ENCODE assay signal across 8 cellular contexts in genomic region chr15:74620636-74621545, GRCh38. TPM values are rescaled to one million over a fixed set of nuclear protein-coding genes. Genes with fewer than 3 reads are reported as not detected.
A peak's percentile ranks its signal among the peaks of the same experiment; 100 is the strongest.
DNase-seq lines count a peak whose midpoint lies in the region; ATAC-seq and TF ChIP-seq lines count a peak whose summit lies in the region.

No MANE protein-coding gene starts in this region.

- no peaks in the 10 kb centered on the region for H3K9me3 Mint-ChIP-seq in Caco-2 (ENCODE audit: unreplicated experiment)
- no peaks in the 10 kb centered on the region; the same call in 2 of the 3 replicates for H3K9me3 Mint-ChIP-seq in GM23338
- H3K9me3 Mint-ChIP-seq in activated CD4-positive, alpha-beta T cell treated with anti-CD3 and anti-CD28 coated beads, Interleukin-2, amount 10 ng/mL, durations not matched to agents 7 days and 5 days: no peaks in the 10 kb centered on the region

- TF ChIP-seq CTCF in Caco-2 (IDR thresholded peaks at IDR 0.05; ENCODE audit: insufficient read depth in 1 of 2, low read depth in 1 of 2, low read length in 1 of 2, severe bottlenecking in 1 of 2, unreplicated experiment in 1 of 2) (peak; percentile 81 to 92), GM23338 (conservative IDR thresholded peaks at IDR 0.05; ENCODE audit: low read depth in 2 of 2) (peak; percentile 97 to 100), lung (IDR thresholded peaks at IDR 0.05; ENCODE audit: control extremely low read depth, extremely low read depth) (peak; percentile 83)

- CTCF ChIA-PET in Caco-2 (lab: Charles Lee): interaction anchor here (0.6 to 0.7 kb wide), 3 partner anchors 11 to 148 kb away, joined by 3 to 5 read pairs (median 4); partner anchors contain the start of gene CYP1A1
- CTCF ChIA-PET in activated CD4-positive, alpha-beta T cell treated with anti-CD3 and anti-CD28 coated beads, Interleukin-2, amount 10 ng/mL, durations not matched to agents 7 days and 5 days (lab: Charles Lee): interaction anchor here (0.5 to 15.1 kb wide), 21 partner anchors 9 to 283 kb away, joined by 3 to 144 read pairs (median 3); partner anchors contain the start of gene EDC3

- H3K36me3 ChIP-seq in Caco-2 (ENCODE audit: control insufficient read depth, insufficient read depth, low read length) (peaks cover 3% of the 10 kb centered on the region; the same call in 1 of the 2 replicates), GM23338 (ENCODE audit: insufficient read depth) (peaks cover 14% of the 10 kb centered on the region; the same call in 1 of the 2 replicates), lung (ENCODE audit: control insufficient read depth in 2 of 2, insufficient read depth in 2 of 2, low read length in 2 of 2) (peaks cover 27 to 69% of the 10 kb centered on the region in 2 donors)

- DNase-seq in Caco-2 (peak; percentile 65 to 69), GM23338 (ENCODE audit: low spot score) (peak; percentile 93), NCI-H510A treated with DMSO at 0.1 percent for 48 hours (lab: John Stamatoyannopoulos, UW) (peak; percentile 73), dedifferentiated amniotic fluid mesenchymal stem cell (ENCODE audit: extremely low spot score) (peak; percentile 75), lung (ENCODE audit: low spot score) (peak; percentile 65)
- peak; percentile 88 for DNase-seq in activated CD4-positive, alpha-beta T cell treated with anti-CD3 and anti-CD28 coated beads, Interleukin-2, amount 10 ng/mL, durations not matched to agents 7 days and 5 days
- peak; percentile 29 for DNase-seq in stimulated activated CD8-positive, alpha-beta memory T cell treated with anti-CD3 and anti-CD28 coated beads, Interleukin-15, amount 100 ng/mL, for 24 hours (ENCODE audit: low read depth)

- WGBS in lung, 2 donors: 61 to 64% methylated on average over 23 of the region's 23 CpGs

- H2AFZ ChIP-seq in GM23338: no peak overlapping the region

- H3F3A ChIP-seq in GM23338 (replicated peaks; ENCODE audit: low read depth): peaks cover 26% of the 10 kb centered on the region; the same call in 1 of the 2 replicates

- no peak overlapping the region for H3K4me2 ChIP-seq in GM23338

- H3K4me1 ChIP-seq in Caco-2: peaks cover 9% of the 10 kb centered on the region; the same call in 1 of the 2 replicates
- peaks cover 11% of the 10 kb centered on the region for H3K4me1 ChIP-seq in GM23338 (ENCODE audit: insufficient read depth)
- H3K4me1 ChIP-seq in lung (ENCODE audit: control insufficient read depth in 2 of 2, insufficient read depth in 2 of 2, low read length in 2 of 2): peaks cover 12 to 22% of the 10 kb centered on the region in 2 donors

- peaks cover 37% of the 10 kb centered on the region for H4K20me1 ChIP-seq in GM23338 (replicated peaks; ENCODE audit: insufficient read depth)

- H3K36me3 Mint-ChIP-seq in Caco-2 (ENCODE audit: insufficient read depth, unreplicated experiment) (peaks cover 78% of the 10 kb centered on the region), GM23338 (ENCODE audit: low read depth) (peaks cover 67% of the 10 kb centered on the region)
- peaks cover 63% of the 10 kb centered on the region for H3K36me3 Mint-ChIP-seq in activated CD4-positive, alpha-beta T cell treated with anti-CD3 and anti-CD28 coated beads, Interleukin-2, amount 10 ng/mL, durations not matched to agents 7 days and 5 days (ENCODE audit: low read depth)

- H3K79me2 ChIP-seq in GM23338 (replicated peaks; ENCODE audit: insufficient read depth): peaks cover 34% of the 10 kb centered on the region

- no TSS peak for BruUV-seq in Caco-2 (replicated peaks; lab: Mats Ljungman, UMichigan)

- H3K4me3 ChIP-seq in Caco-2 (ENCODE audit: low read depth, low read length) (no peak overlapping the region), GM23338 (no peak overlapping the region), lung (no peak overlapping the region)

- no peak overlapping the region for H3K4me3 Mint-ChIP-seq in Caco-2 (ENCODE audit: unreplicated experiment)
- no peak overlapping the region for H3K4me3 Mint-ChIP-seq in GM23338
- no peak overlapping the region for H3K4me3 Mint-ChIP-seq in activated CD4-positive, alpha-beta T cell treated with anti-CD3 and anti-CD28 coated beads, Interleukin-2, amount 10 ng/mL, durations not matched to agents 7 days and 5 days

- no peaks in the 10 kb centered on the region for H3K27me3 ChIP-seq in Caco-2 (replicated peaks; ENCODE audit: control insufficient read depth, insufficient read depth, low read length)
- H3K27me3 ChIP-seq in GM23338 (ENCODE audit: insufficient read depth): no peaks in the 10 kb centered on the region
- no peaks in the 10 kb centered on the region for H3K27me3 ChIP-seq in lung (ENCODE audit: control insufficient read depth, insufficient read depth)

- H3K4me1 Mint-ChIP-seq in Caco-2 (ENCODE audit: low read depth, unreplicated experiment) (no peaks in the 10 kb centered on the region), GM23338 (peaks cover 27% of the 10 kb centered on the region)
- H3K4me1 Mint-ChIP-seq in activated CD4-positive, alpha-beta T cell treated with anti-CD3 and anti-CD28 coated beads, Interleukin-2, amount 10 ng/mL, durations not matched to agents 7 days and 5 days: peaks cover 60% of the 10 kb centered on the region

- POLR2A ChIA-PET in Caco-2 (lab: Charles Lee): no interaction called here
- POLR2A ChIA-PET in activated CD4-positive, alpha-beta T cell treated with anti-CD3 and anti-CD28 coated beads, Interleukin-2, amount 10 ng/mL, durations not matched to agents 7 days and 5 days (lab: Charles Lee): no interaction called here

- no peaks in the 10 kb centered on the region for H3K9me2 ChIP-seq in GM23338 (ENCODE audit: insufficient read depth)

- H3K27me3 Mint-ChIP-seq in Caco-2 (ENCODE audit: insufficient read depth, unreplicated experiment) (no peaks in the 10 kb centered on the region), GM23338 (ENCODE audit: insufficient read depth, low read depth, poor library complexity) (peaks cover 22% of the 10 kb centered on the region)
- no peaks in the 10 kb centered on the region for H3K27me3 Mint-ChIP-seq in activated CD4-positive, alpha-beta T cell treated with anti-CD3 and anti-CD28 coated beads, Interleukin-2, amount 10 ng/mL, durations not matched to agents 7 days and 5 days

- H3K27ac ChIP-seq in GM23338 (ENCODE audit: low read depth): no peak overlapping the region
- no peak overlapping the region for H3K27ac ChIP-seq in lung (ENCODE audit: low read depth in 1 of 2, low read length in 1 of 2)

- intact Hi-C loops in Caco-2 (cut with micrococcal nuclease; ENCODE audit: unreplicated experiment): no loop called here

- H3K9me3 ChIP-seq in Caco-2 (no peaks in the 10 kb centered on the region), lung (ENCODE audit: control insufficient read depth in 2 of 2, insufficient read depth in 1 of 2, low read length in 1 of 2) (no peaks in the 10 kb centered on the region)

- ATAC-seq in GM23338 (peak; percentile 89), lung (ENCODE audit: insufficient read depth, low FRiP score) (peak; percentile 61), HG02763 (IDR thresholded peaks at IDR 0.05; ENCODE audit: unreplicated experiment) (no peak)

- H3K27ac Mint-ChIP-seq in Caco-2 (ENCODE audit: unreplicated experiment): peak overlapping the region; percentile 63
- H3K27ac Mint-ChIP-seq in GM23338: no peak overlapping the region
- H3K27ac Mint-ChIP-seq in activated CD4-positive, alpha-beta T cell treated with anti-CD3 and anti-CD28 coated beads, Interleukin-2, amount 10 ng/mL, durations not matched to agents 7 days and 5 days: peak overlapping the region; percentile 43

TF ChIP-seq in GM23338, 12 proteins besides CTCF, POLR2A, EP300 and RAD21:
- no peak for TF ChIP-seq STAT1 (IDR thresholded peaks at IDR 0.05; ENCODE audit: unreplicated experiment)
- peak; percentile 15; the same call in 1 of the 2 replicates for TF ChIP-seq CREB1 (CRISPR knock-in tag; IDR thresholded peaks at IDR 0.05; ENCODE audit: low read depth)

RNA-seq across cellular contexts. Expression of gene CLK3, which starts 5.3 kb away (rescaled TPM):
- total RNA-seq in Caco-2 (2022): 49.4 and 54.5 TPM in 2 replicates
- 59.1 and 67.7 TPM in 2 replicates for total RNA-seq in GM23338 (2014; rRNA removed; shearing (Covaris generic))
- polyA plus RNA-seq in GM23338 (2016; fragmentation: Nextera tagmentation; extraction: Ambion mirVana): 38.1 and 40.7 TPM in 2 replicates
- total RNA-seq in activated CD4-positive, alpha-beta T cell treated with anti-CD3 and anti-CD28 coated beads, Interleukin-2, amount 10 ng/mL, durations not matched to agents 7 days and 5 days: 100 to 1,000 TPM; 126 to 134 TPM
- total RNA-seq in lung: 10 to 100 TPM; 65.9 to 70.4 TPM
- 10 to 100 TPM; 56.1 to 63.3 TPM for polyA plus RNA-seq in lung

Comparison
In these comparisons a context has a peak if more than half of its experiments do, and no peak if none do; other contexts are left out.
1. DNase-seq: peak in every context shown above with its lines; median percentile 93 in GM23338; 88 in activated CD4-positive, alpha-beta T cell treated with anti-CD3 and anti-CD28 coated beads, Interleukin-2, amount 10 ng/mL, durations not matched to agents 7 days and 5 days; 75 in dedifferentiated amniotic fluid mesenchymal stem cell; 73 in NCI-H510A treated with DMSO at 0.1 percent for 48 hours; 67 in Caco-2; 65 in lung; 29 in stimulated activated CD8-positive, alpha-beta memory T cell treated with anti-CD3 and anti-CD28 coated beads, Interleukin-15, amount 100 ng/mL, for 24 hours.